12 cellular contexts compared by ENCODE assay signal in genomic region chr14:23538785-23539184, GRCh38. TPM values are rescaled to one million over a fixed set of nuclear protein-coding genes. Genes with fewer than 3 reads are reported as not detected.
DNase-seq lines count a peak whose midpoint lies in the region; ATAC-seq and TF ChIP-seq lines count a peak whose summit lies in the region.
"Had no signal": no experiment of that assay in that cellular context is flagged by ENCODE, and none has a peak within 500 bp of the region (broad histone marks: within the 10 kb centered on the region; RNA-seq: fewer than 3 reads in every experiment).

No MANE protein-coding gene starts in this region.

- no peak overlapping the region for H3K4me3 ChIP-seq in heart left ventricle
- H3K4me3 ChIP-seq: transverse colon had no signal

- no peak for TF ChIP-seq CTCF in heart left ventricle (IDR thresholded peaks at IDR 0.05)

- DNase-seq in NCI-H1092 (lab: John Stamatoyannopoulos, UW) (peak; percentile 27), SHP77 treated with DMSO at 0.1 percent for 48 hours (lab: John Stamatoyannopoulos, UW) (peak; percentile 36), heart left ventricle (no peak), posterior vena cava (ENCODE audit: low spot score) (peak; percentile 83), mesenteric fat pad (ENCODE audit: low spot score) (no peak), activated T-cell treated with anti-CD3 and anti-CD28 coated beads for 4 hours (no peak)
- DNase-seq: activated CD8-positive, alpha-beta memory T cell treated with anti-CD3 and anti-CD28 coated beads, Interleukin-2, amount 50 U/mL, for 48 hours; mammary epithelial cell; stimulated activated CD4-positive, alpha-beta T cell treated with anti-CD3 and anti-CD28 coated beads, Interleukin-1b, Interleukin-23, amount 100 ng/mL, for 48 hours; transverse colon had no signal

- intact Hi-C loops in heart left ventricle (cut with DNase I) (loop anchor here in 1 of 10 donors (10.0 kb wide), 1 partner anchor 54 kb away; no protein-coding TSS in a partner anchor), posterior vena cava (cut with DNase I) (no loop called here)

- no peaks in the 10 kb centered on the region for H3K9me3 ChIP-seq in heart left ventricle
- H3K9me3 ChIP-seq: transverse colon had no signal

- 38 to 47% (median 47%) methylated on average over 7 of the region's 7 CpGs for WGBS in heart left ventricle, 4 donors

- H3K27ac ChIP-seq in heart left ventricle = no peak overlapping the region
- H3K27ac ChIP-seq: transverse colon had no signal

- ATAC-seq in heart left ventricle (peak in 3 of 4 donors; percentile 40 to 62 (median 56)), GM19467 (IDR thresholded peaks at IDR 0.05; ENCODE audit: unreplicated experiment) (no peak), GM21619 (IDR thresholded peaks at IDR 0.05; ENCODE audit: unreplicated experiment) (no peak)

- peaks cover 0 to 4% (median 0%) of the 10 kb centered on the region in 12 donors for H3K4me1 ChIP-seq in heart left ventricle

- no peaks in the 10 kb centered on the region for H3K36me3 ChIP-seq in heart left ventricle
- H3K36me3 ChIP-seq: transverse colon had no signal

- TF ChIP-seq POLR2A in heart left ventricle (IDR thresholded peaks at IDR 0.05) = no peak

- no peaks in the 10 kb centered on the region for H3K27me3 ChIP-seq in heart left ventricle
- H3K27me3 ChIP-seq: transverse colon had no signal

RNA-seq across cellular contexts. Expression of gene ZFHX2, which starts 12.8 kb away (rescaled TPM):
- total RNA-seq in heart left ventricle = 1 to 10 TPM in 3 of 9 donors, under 1 TPM in 6; 0.47 to 2.3 (median 0.88) TPM
- under 1 TPM; 0.24 to 0.88 TPM for polyA plus RNA-seq in heart left ventricle
- total RNA-seq in posterior vena cava = 1 to 10 TPM; 2.3 to 2.4 TPM
- 3.1 TPM for total RNA-seq in mesenteric fat pad

RNA-seq across cellular contexts. Expression of gene THTPA, which starts 17.3 kb away (rescaled TPM):
- 10 to 100 TPM; 13.0 to 30.9 (median 18.9) TPM for total RNA-seq in heart left ventricle
- 10 to 100 TPM in 1 of 2 donors, 1 to 10 TPM in 1; 9.1 to 28.7 TPM for polyA plus RNA-seq in heart left ventricle
- 10 to 100 TPM; 11.6 to 19.6 TPM for total RNA-seq in posterior vena cava
- total RNA-seq in mesenteric fat pad = 16.7 TPM

RNA-seq across cellular contexts. Expression of gene AP1G2, which starts 28.8 kb away (rescaled TPM):
- 10 to 100 TPM in 5 of 9 donors, 1 to 10 TPM in 4; 7.2 to 33.8 (median 11.6) TPM for total RNA-seq in heart left ventricle
- polyA plus RNA-seq in heart left ventricle = 10 to 100 TPM in 1 of 2 donors, 1 to 10 TPM in 1; 8.8 to 16.6 TPM
- total RNA-seq in posterior vena cava = 10 to 100 TPM; 31.5 to 36.5 TPM
- 32.8 TPM for total RNA-seq in mesenteric fat pad

RNA-seq across cellular contexts. Expression of gene JPH4, which starts 39.8 kb away (rescaled TPM):
- total RNA-seq in heart left ventricle = under 1 TPM in 8 of 9 donors, not detected in 1; 0.10 to 0.59 (median 0.26) TPM
- under 1 TPM; 0.12 to 0.23 TPM for polyA plus RNA-seq in heart left ventricle
- 1 to 10 TPM; 4.3 to 5.6 TPM for total RNA-seq in posterior vena cava
- total RNA-seq in mesenteric fat pad = 1.1 TPM

Comparison
In these comparisons a context has a peak if more than half of its experiments do, and no peak if none do; other contexts are left out.
1. DNase-seq: peak in NCI-H1092 (single experiment), SHP77 treated with DMSO at 0.1 percent for 48 hours (single experiment) and posterior vena cava (single experiment); none in heart left ventricle (0 of 5), mesenteric fat pad (single experiment) and activated T-cell treated with anti-CD3 and anti-CD28 coated beads for 4 hours (single experiment).
2. ATAC-seq: peak in heart left ventricle (3 of 4); none in GM19467 (single experiment) and GM21619 (single experiment).